Comparison of ENCODE assay signal across 1 cellular context in the genomic region with DNA sequence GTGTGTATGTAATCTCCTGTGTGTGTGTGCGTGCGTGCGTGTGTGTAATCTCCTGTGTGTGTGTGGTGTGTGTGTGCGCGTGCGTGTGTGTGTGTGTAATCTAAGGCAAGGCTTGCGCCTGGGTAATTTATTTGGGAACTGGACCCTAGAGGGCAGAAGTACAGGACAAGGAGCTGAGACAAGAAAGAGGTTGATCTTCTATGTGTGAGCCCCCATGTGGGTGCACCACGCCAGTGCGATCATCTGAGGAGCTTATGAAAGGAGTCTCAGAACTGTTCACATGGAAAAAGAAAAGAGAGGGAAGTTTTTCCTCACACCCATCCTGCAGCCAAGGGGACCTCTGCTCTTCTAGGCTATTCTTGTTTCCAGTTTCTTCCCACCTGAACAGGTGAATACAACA.
TF ChIP-seq lines count a peak whose summit lies in the region.

No MANE protein-coding gene starts in this region.

TF ChIP-seq in GM23338, 12 proteins besides CTCF, POLR2A, EP300 and RAD21:
- TF ChIP-seq, protein P1, sequence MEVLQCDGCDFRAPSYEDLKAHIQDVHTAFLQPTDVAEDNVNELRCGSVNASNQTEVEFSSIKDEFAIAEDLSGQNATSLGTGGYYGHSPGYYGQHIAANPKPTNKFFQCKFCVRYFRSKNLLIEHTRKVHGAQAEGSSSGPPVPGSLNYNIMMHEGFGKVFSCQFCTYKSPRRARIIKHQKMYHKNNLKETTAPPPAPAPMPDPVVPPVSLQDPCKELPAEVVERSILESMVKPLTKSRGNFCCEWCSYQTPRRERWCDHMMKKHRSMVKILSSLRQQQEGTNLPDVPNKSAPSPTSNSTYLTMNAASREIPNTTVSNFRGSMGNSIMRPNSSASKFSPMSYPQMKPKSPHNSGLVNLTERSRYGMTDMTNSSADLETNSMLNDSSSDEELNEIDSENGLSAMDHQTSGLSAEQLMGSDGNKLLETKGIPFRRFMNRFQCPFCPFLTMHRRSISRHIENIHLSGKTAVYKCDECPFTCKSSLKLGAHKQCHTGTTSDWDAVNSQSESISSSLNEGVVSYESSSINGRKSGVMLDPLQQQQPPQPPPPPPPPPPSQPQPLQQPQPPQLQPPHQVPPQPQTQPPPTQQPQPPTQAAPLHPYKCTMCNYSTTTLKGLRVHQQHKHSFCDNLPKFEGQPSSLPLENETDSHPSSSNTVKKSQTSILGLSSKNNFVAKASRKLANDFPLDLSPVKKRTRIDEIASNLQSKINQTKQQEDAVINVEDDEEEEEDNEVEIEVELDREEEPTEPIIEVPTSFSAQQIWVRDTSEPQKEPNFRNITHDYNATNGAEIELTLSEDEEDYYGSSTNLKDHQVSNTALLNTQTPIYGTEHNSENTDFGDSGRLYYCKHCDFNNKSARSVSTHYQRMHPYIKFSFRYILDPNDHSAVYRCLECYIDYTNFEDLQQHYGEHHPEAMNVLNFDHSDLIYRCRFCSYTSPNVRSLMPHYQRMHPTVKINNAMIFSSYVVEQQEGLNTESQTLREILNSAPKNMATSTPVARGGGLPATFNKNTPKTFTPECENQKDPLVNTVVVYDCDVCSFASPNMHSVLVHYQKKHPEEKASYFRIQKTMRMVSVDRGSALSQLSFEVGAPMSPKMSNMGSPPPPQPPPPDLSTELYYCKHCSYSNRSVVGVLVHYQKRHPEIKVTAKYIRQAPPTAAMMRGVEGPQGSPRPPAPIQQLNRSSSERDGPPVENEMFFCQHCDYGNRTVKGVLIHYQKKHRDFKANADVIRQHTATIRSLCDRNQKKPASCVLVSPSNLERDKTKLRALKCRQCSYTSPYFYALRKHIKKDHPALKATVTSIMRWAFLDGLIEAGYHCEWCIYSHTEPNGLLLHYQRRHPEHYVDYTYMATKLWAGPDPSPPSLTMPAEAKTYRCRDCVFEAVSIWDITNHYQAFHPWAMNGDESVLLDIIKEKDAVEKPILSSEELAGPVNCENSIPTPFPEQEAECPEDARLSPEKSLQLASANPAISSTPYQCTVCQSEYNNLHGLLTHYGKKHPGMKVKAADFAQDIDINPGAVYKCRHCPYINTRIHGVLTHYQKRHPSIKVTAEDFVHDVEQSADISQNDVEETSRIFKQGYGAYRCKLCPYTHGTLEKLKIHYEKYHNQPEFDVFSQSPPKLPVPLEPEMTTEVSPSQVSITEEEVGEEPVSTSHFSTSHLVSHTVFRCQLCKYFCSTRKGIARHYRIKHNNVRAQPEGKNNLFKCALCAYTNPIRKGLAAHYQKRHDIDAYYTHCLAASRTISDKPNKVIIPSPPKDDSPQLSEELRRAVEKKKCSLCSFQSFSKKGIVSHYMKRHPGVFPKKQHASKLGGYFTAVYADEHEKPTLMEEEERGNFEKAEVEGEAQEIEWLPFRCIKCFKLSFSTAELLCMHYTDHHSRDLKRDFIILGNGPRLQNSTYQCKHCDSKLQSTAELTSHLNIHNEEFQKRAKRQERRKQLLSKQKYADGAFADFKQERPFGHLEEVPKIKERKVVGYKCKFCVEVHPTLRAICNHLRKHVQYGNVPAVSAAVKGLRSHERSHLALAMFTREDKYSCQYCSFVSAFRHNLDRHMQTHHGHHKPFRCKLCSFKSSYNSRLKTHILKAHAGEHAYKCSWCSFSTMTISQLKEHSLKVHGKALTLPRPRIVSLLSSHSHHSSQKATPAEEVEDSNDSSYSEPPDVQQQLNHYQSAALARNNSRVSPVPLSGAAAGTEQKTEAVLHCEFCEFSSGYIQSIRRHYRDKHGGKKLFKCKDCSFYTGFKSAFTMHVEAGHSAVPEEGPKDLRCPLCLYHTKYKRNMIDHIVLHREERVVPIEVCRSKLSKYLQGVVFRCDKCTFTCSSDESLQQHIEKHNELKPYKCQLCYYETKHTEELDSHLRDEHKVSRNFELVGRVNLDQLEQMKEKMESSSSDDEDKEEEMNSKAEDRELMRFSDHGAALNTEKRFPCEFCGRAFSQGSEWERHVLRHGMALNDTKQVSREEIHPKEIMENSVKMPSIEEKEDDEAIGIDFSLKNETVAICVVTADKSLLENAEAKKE (CRISPR knock-in tag; IDR thresholded peaks at IDR 0.05), result no peak
- TF ChIP-seq NANOG (IDR thresholded peaks at IDR 0.05; ENCODE audit: borderline replicate concordance), result no peak
- no peak for TF ChIP-seq ZNF331 (CRISPR knock-in tag; IDR thresholded peaks at IDR 0.05; ENCODE audit: low read depth)
- no peak for TF ChIP-seq STAT1 (IDR thresholded peaks at IDR 0.05; ENCODE audit: unreplicated experiment)
